7 cellular contexts compared by ENCODE assay signal in the genomic region with DNA sequence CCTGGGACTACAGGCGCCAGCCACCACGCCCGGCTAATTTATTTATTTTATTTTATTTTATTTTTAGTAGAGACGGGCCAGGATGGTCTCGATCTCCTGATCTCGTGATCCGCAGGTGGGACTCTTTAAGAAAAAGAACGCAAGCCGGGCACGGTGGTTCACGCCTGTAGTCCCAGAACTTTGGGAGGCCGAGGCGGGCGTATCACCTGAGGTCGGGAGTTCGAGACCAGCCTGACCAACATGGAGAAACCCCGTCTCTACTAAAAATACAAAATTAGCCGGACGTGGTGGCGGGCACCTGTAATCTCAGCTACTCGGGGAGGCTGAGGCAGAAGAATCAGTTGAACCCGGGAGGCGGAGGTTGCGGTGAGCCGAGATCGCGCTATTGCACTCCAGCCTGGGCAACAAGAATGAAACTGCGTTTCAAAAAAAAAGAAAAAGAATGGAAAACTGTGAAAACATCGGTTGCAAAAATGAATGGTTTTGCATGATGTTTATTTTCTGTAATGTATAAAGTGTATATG. TPM values are rescaled to one million over a fixed set of nuclear protein-coding genes. Genes with fewer than 3 reads are reported as not detected.
DNase-seq lines count a peak whose midpoint lies in the region; ATAC-seq and TF ChIP-seq lines count a peak whose summit lies in the region.
"Not testable (repeated sequence)": the region's sequence is repeated elsewhere in the genome, so short reads cannot be mapped to it uniquely, and the experiment has no call there.

No MANE protein-coding gene starts in this region.

- not testable (repeated sequence) for TF ChIP-seq CTCF in OCI-LY1 (IDR thresholded peaks at IDR 0.05; ENCODE audit: low read length); chondrocyte (IDR thresholded peaks at IDR 0.05); heart right ventricle (IDR thresholded peaks at IDR 0.05)

- H4K20me1 ChIP-seq in OCI-LY1 (ENCODE audit: insufficient read depth, low read length) = not testable (repeated sequence)

- not testable (repeated sequence) for H3K79me2 ChIP-seq in OCI-LY1 (ENCODE audit: insufficient read depth, low read length)

- CTCF ChIA-PET in activated CD8-positive, alpha-beta memory T cell treated with anti-CD3 and anti-CD28 coated beads, Interleukin-2, amount 10 ng/mL, durations not matched to agents 7 days and 5 days (lab: Charles Lee) = not testable (repeated sequence)

- H3K4me3 ChIP-seq in GM08714 (ENCODE audit: low read length) (peak overlapping the region; percentile 75), OCI-LY1 (ENCODE audit: low read depth, low read length, poor library complexity, severe bottlenecking) (peak overlapping the region; percentile 64), heart right ventricle (peak overlapping the region; percentile 28 to 98 (median 82)), muscle layer of colon (ENCODE audit: low read depth in 1 of 2, low read length in 2 of 2) (peak overlapping the region; percentile 14 to 36), skeletal muscle satellite cell (ENCODE audit: low read length) (peak overlapping the region; percentile 95)

- peak overlapping the region; percentile 73 for H3K27ac Mint-ChIP-seq in activated CD8-positive, alpha-beta memory T cell treated with anti-CD3 and anti-CD28 coated beads, Interleukin-2, amount 10 ng/mL, durations not matched to agents 7 days and 5 days
- peak overlapping the region; percentile 63 for H3K27ac Mint-ChIP-seq in chondrocyte (ENCODE audit: unreplicated experiment)

- peak overlapping the region; percentile 63 for H3K4me3 Mint-ChIP-seq in activated CD8-positive, alpha-beta memory T cell treated with anti-CD3 and anti-CD28 coated beads, Interleukin-2, amount 10 ng/mL, durations not matched to agents 7 days and 5 days
- H3K4me3 Mint-ChIP-seq in chondrocyte (ENCODE audit: unreplicated experiment) = peak overlapping the region; percentile 65

- not testable (repeated sequence) for ATAC-seq in activated CD8-positive, alpha-beta memory T cell treated with anti-CD3 and anti-CD28 coated beads, Interleukin-2, amount 10 ng/mL, durations not matched to agents 7 days and 5 days; heart right ventricle

- not testable (repeated sequence) for H2AFZ ChIP-seq in OCI-LY1 (ENCODE audit: low read length)

- peaks cover 24% of the 10 kb centered on the region for H3K36me3 ChIP-seq in OCI-LY1 (ENCODE audit: insufficient read depth, low read length)
- H3K36me3 ChIP-seq in heart right ventricle = peaks cover 0 to 29% (median 20%) of the 10 kb centered on the region in 9 donors
- H3K36me3 ChIP-seq in muscle layer of colon (ENCODE audit: insufficient read depth, low read length) = peaks cover 20% of the 10 kb centered on the region
- peaks cover 27% of the 10 kb centered on the region for H3K36me3 ChIP-seq in skeletal muscle satellite cell (ENCODE audit: insufficient read depth, low read length)

- H3K4me2 ChIP-seq in OCI-LY1 (ENCODE audit: low read length) (peak overlapping the region; percentile 74), skeletal muscle satellite cell (ENCODE audit: low read length) (peak overlapping the region; percentile 78)

- not testable (repeated sequence) for H3K9me3 Mint-ChIP-seq in activated CD8-positive, alpha-beta memory T cell treated with anti-CD3 and anti-CD28 coated beads, Interleukin-2, amount 10 ng/mL, durations not matched to agents 7 days and 5 days (ENCODE audit: low read depth); chondrocyte (ENCODE audit: low read depth)

- H3K27me3 Mint-ChIP-seq in activated CD8-positive, alpha-beta memory T cell treated with anti-CD3 and anti-CD28 coated beads, Interleukin-2, amount 10 ng/mL, durations not matched to agents 7 days and 5 days; chondrocyte (ENCODE audit: low read depth): not testable (repeated sequence)

- not testable (repeated sequence) for H3F3A ChIP-seq in OCI-LY1 (ENCODE audit: insufficient read depth, low read length)

- H3K27me3 ChIP-seq in OCI-LY1 (ENCODE audit: insufficient read depth, low read length); heart right ventricle; muscle layer of colon (ENCODE audit: control insufficient read depth in 1 of 2, insufficient read depth in 2 of 2, low read length in 2 of 2); skeletal muscle satellite cell (ENCODE audit: control insufficient read depth, insufficient read depth, low read length): not testable (repeated sequence)

- H3K9me2 ChIP-seq in OCI-LY1 (ENCODE audit: low read depth, low read length) = not testable (repeated sequence)

- peaks cover 20% of the 10 kb centered on the region for H3K4me1 Mint-ChIP-seq in activated CD8-positive, alpha-beta memory T cell treated with anti-CD3 and anti-CD28 coated beads, Interleukin-2, amount 10 ng/mL, durations not matched to agents 7 days and 5 days
- peaks cover 11% of the 10 kb centered on the region for H3K4me1 Mint-ChIP-seq in chondrocyte (ENCODE audit: low read depth)

- not testable (repeated sequence) for DNase-seq in activated CD8-positive, alpha-beta memory T cell treated with anti-CD3 and anti-CD28 coated beads, Interleukin-2, amount 10 ng/mL, durations not matched to agents 7 days and 5 days; chondrocyte (ENCODE audit: low spot score); heart right ventricle

- H3K36me3 Mint-ChIP-seq in activated CD8-positive, alpha-beta memory T cell treated with anti-CD3 and anti-CD28 coated beads, Interleukin-2, amount 10 ng/mL, durations not matched to agents 7 days and 5 days = peaks cover 13% of the 10 kb centered on the region
- not testable (repeated sequence) for H3K36me3 Mint-ChIP-seq in chondrocyte (ENCODE audit: low read depth)

- H3K27ac ChIP-seq in OCI-LY1 (ENCODE audit: low read depth, low read length, poor library complexity, severe bottlenecking); muscle layer of colon (ENCODE audit: low read depth, low read length): not testable (repeated sequence)
- peak overlapping the region; percentile 59 to 94 (median 92) for H3K27ac ChIP-seq in heart right ventricle

- H3K4me1 ChIP-seq in OCI-LY1 (ENCODE audit: insufficient read depth, low read length, severe bottlenecking) = peaks cover 15% of the 10 kb centered on the region
- H3K4me1 ChIP-seq in heart right ventricle = peaks cover 8 to 31% (median 25%) of the 10 kb centered on the region in 9 donors
- H3K4me1 ChIP-seq in muscle layer of colon (ENCODE audit: insufficient read depth, low read length) = peaks cover 16% of the 10 kb centered on the region
- not testable (repeated sequence) for H3K4me1 ChIP-seq in skeletal muscle satellite cell (ENCODE audit: control insufficient read depth, insufficient read depth, low read length)

- H3K9me3 ChIP-seq in OCI-LY1 (ENCODE audit: low read length); heart right ventricle; muscle layer of colon (ENCODE audit: low read length); skeletal muscle satellite cell (replicated peaks; ENCODE audit: low read length): not testable (repeated sequence)

- intact Hi-C loops in heart right ventricle (cut with DNase I) = loop anchor here in 2 of 10 donors (2.0 to 10.0 kb wide), 2 partner anchors 18 to 58 kb away; no protein-coding TSS in a partner anchor

- WGBS in heart right ventricle, 2 donors = 81 to 83% methylated on average over 29 of the region's 29 CpGs

- H3K9ac ChIP-seq in OCI-LY1 (ENCODE audit: low read length) = peak overlapping the region; percentile 67
- H3K9ac ChIP-seq in muscle layer of colon (ENCODE audit: low read length) = not testable (repeated sequence)
- peak overlapping the region; percentile 89 for H3K9ac ChIP-seq in skeletal muscle satellite cell (ENCODE audit: low read depth, low read length)

RNA-seq across cellular contexts. Expression of gene EDF1, which starts 0.9 kb away (rescaled TPM):
- total RNA-seq in activated CD8-positive, alpha-beta memory T cell treated with anti-CD3 and anti-CD28 coated beads, Interleukin-2, amount 10 ng/mL, durations not matched to agents 7 days and 5 days = 100 to 1,000 TPM; 283 to 360 TPM
- total RNA-seq in chondrocyte (296 to 328 TPM (median 320 TPM) in 3 replicates), heart right ventricle (100 to 1,000 TPM; 289 to 375 (median 329) TPM)
- 1,000 to 10,000 TPM in 1 of 2 donors, 100 to 1,000 TPM in 1; 624 to 1,058 TPM for polyA plus RNA-seq in heart right ventricle
- total RNA-seq in skeletal muscle satellite cell (2012; rRNA removed) = 209 and 288 TPM in 2 replicates

RNA-seq across cellular contexts. Expression of gene MAMDC4, which starts 14.8 kb away (rescaled TPM):
- 10 to 100 TPM; 13.4 to 15.5 TPM for total RNA-seq in activated CD8-positive, alpha-beta memory T cell treated with anti-CD3 and anti-CD28 coated beads, Interleukin-2, amount 10 ng/mL, durations not matched to agents 7 days and 5 days
- total RNA-seq in chondrocyte (7.7 to 9.2 TPM (median 7.7 TPM) in 3 replicates), heart right ventricle (10 to 100 TPM in 2 of 10 donors, 1 to 10 TPM in 8; 4.1 to 11.3 (median 8.3) TPM)
- 10 to 100 TPM in 1 of 2 donors, 1 to 10 TPM in 1; 8.0 to 45.4 TPM for polyA plus RNA-seq in heart right ventricle
- 0.51 and 0.66 TPM in 2 replicates for total RNA-seq in skeletal muscle satellite cell (2012; rRNA removed)

RNA-seq across cellular contexts. Expression of gene PHPT1, which starts 17.8 kb away (rescaled TPM):
- total RNA-seq in activated CD8-positive, alpha-beta memory T cell treated with anti-CD3 and anti-CD28 coated beads, Interleukin-2, amount 10 ng/mL, durations not matched to agents 7 days and 5 days = 100 to 1,000 TPM in 1 of 2 experiments, 10 to 100 TPM in 1; 96.8 to 116 TPM
- 165 to 193 TPM (median 192 TPM) in 3 replicates for total RNA-seq in chondrocyte
- total RNA-seq in heart right ventricle = 100 to 1,000 TPM; 310 to 376 (median 327) TPM
- polyA plus RNA-seq in heart right ventricle = 100 to 1,000 TPM; 354 to 650 TPM
- 63.6 and 65.7 TPM in 2 replicates for total RNA-seq in skeletal muscle satellite cell (2012; rRNA removed)

RNA-seq across cellular contexts. Expression of gene TRAF2, which starts 19.4 kb away (rescaled TPM):
- 10 to 100 TPM; 58.4 to 67.6 TPM for total RNA-seq in activated CD8-positive, alpha-beta memory T cell treated with anti-CD3 and anti-CD28 coated beads, Interleukin-2, amount 10 ng/mL, durations not matched to agents 7 days and 5 days
- total RNA-seq in chondrocyte (9.6 to 12.4 TPM (median 10.4 TPM) in 3 replicates), heart right ventricle (10 to 100 TPM in 5 of 10 donors, 1 to 10 TPM in 5; 5.4 to 14.8 (median 9.7) TPM)
- 10 to 100 TPM; 10.1 to 17.0 TPM for polyA plus RNA-seq in heart right ventricle
- 10.6 and 11.6 TPM in 2 replicates for total RNA-seq in skeletal muscle satellite cell (2012; rRNA removed)

RNA-seq across cellular contexts. Expression of gene AJM1, which starts 24.7 kb away (rescaled TPM):
- 1 to 10 TPM; 3.9 to 4.4 TPM for total RNA-seq in activated CD8-positive, alpha-beta memory T cell treated with anti-CD3 and anti-CD28 coated beads, Interleukin-2, amount 10 ng/mL, durations not matched to agents 7 days and 5 days
- total RNA-seq in chondrocyte (6.3 to 7.5 TPM (median 7.4 TPM) in 3 replicates), heart right ventricle (1 to 10 TPM; 3.6 to 8.3 (median 5.9) TPM)
- 1 to 10 TPM; 3.4 to 7.6 TPM for polyA plus RNA-seq in heart right ventricle
- 1.5 TPM in 2 replicates for total RNA-seq in skeletal muscle satellite cell (2012; rRNA removed)

Comparison
In these comparisons a context has a peak if more than half of its experiments do, and no peak if none do; other contexts are left out.
1. H3K4me3 ChIP-seq: peak in every context shown above with its lines; median percentile 95 in skeletal muscle satellite cell; 82 in heart right ventricle; 75 in GM08714; 64 in OCI-LY1; 25 in muscle layer of colon.